In the genomic region with DNA sequence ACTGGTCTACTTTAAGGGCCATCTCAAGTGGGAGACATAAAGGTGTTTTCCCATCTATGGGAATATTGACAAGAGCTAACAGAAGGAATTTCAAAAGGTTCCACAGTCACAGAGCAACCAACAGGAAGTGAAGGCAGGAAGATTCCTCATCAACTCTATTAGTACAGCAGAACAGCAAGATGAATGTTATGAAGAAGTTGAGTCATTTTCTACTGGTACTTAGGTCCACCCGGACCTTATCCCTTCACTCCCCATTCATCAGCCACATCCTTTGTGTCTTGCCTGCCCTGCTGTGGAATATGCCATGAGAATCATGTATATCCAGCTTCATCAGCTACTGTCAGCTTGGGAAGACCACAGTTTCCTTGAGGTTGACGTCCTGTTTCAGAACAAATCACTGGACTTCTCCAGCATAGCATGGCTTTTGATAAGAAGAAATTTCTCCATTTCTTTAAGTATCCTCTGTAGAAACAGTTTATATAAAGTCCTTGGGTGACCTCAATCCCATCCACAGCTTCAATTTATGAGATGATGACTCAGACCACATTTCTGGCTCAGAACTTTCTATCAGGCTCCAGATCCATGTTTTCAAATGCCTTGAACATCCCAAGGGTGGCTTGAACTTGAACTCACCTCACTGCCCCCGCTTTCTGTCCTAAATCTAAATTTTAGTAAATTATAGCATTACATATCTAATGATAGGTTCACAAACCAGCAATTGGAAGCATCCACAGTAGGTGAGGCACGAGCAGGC, we compare ENCODE assay signal across 24 cellular contexts.
DNase-seq lines count a peak whose midpoint lies in the region; ATAC-seq, FAIRE-seq and TF ChIP-seq lines count a peak whose summit lies in the region.
"Had no signal": no experiment of that assay in that cellular context is flagged by ENCODE, and none has a peak within 500 bp of the region (broad histone marks: within the 10 kb centered on the region; RNA-seq: fewer than 3 reads in every experiment).

No MANE protein-coding gene starts in this region.

- no peak overlapping the region for H3K4me3 Mint-ChIP-seq in stimulated activated naive CD8-positive, alpha-beta T cell treated with anti-CD3 and anti-CD28 coated beads, Interleukin-15, amount 100 ng/mL, for 72 hours
- H3K4me3 Mint-ChIP-seq in mesothelial cell of epicardium, result no peak overlapping the region
- H3K4me3 Mint-ChIP-seq: CD8-positive, alpha-beta T cell; T-cell had no signal

- H3K9me3 ChIP-seq in osteoblast (ENCODE audit: low read depth, low read length), result no peaks in the 10 kb centered on the region
- H3K9me3 ChIP-seq: BLaER1 treated with 17β-estradiol and CSF1 and Interleukin-3, amounts not matched to agents 10 nM and 100 nM; Peyer's patch; SK-N-SH had no signal

- TF ChIP-seq POLR2A in H54 (IDR thresholded peaks at IDR 0.05; ENCODE audit: low read depth, low read length), result no peak

- no peaks in the 10 kb centered on the region for H3K36me3 ChIP-seq in bronchial epithelial cell (ENCODE audit: control insufficient read depth, insufficient read depth, low read length)
- H3K36me3 ChIP-seq in osteoblast (ENCODE audit: insufficient read depth, low read length), result no peaks in the 10 kb centered on the region
- H3K36me3 ChIP-seq: BLaER1 treated with 17β-estradiol and CSF1 and Interleukin-3, amounts not matched to agents 10 nM and 100 nM; Peyer's patch had no signal

- no peaks in the 10 kb centered on the region for H3K27me3 ChIP-seq in bronchial epithelial cell (ENCODE audit: control insufficient read depth, insufficient read depth, low read length)
- H3K27me3 ChIP-seq in osteoblast (ENCODE audit: insufficient read depth, low read length), result no peaks in the 10 kb centered on the region
- H3K27me3 ChIP-seq: BLaER1 treated with 17β-estradiol and CSF1 and Interleukin-3, amounts not matched to agents 10 nM and 100 nM; Peyer's patch had no signal

- peak; percentile 15 for DNase-seq in H54 (ENCODE audit: insufficient read length, low spot score)
- DNase-seq in NCI-H2227 (lab: John Stamatoyannopoulos, UW; ENCODE audit: unreplicated experiment), result peak; percentile 28
- no peak for DNase-seq in bronchial epithelial cell (ENCODE audit: low read depth)
- peak; percentile 63 for DNase-seq in osteoblast (ENCODE audit: insufficient read length, low spot score, missing footprints)
- no peak for DNase-seq in NCI-H1694 (lab: John Stamatoyannopoulos, UW)
- no peak for DNase-seq in stimulated activated naive CD8-positive, alpha-beta T cell treated with anti-CD3 and anti-CD28 coated beads, Interleukin-15, amount 100 ng/mL, for 72 hours
- DNase-seq in mesothelial cell of epicardium (ENCODE audit: low spot score in 2 of 2, unreplicated experiment in 2 of 2), result no peak
- DNase-seq: CD8-positive, alpha-beta T cell; DMS79; HCEC 1CT; KBM-7; NCI-H1417; NCI-H1930; NCI-H446 treated with DMSO at 0.1 percent for 48 hours; NK-92 treated with Interleukin-12 subunit alpha and Interleukin-12 subunit beta, amount 100 ng/mL, for 24 hours; Peyer's patch; SHP77 treated with DMSO at 0.1 percent for 48 hours; SK-N-SH; T-cell had no signal

- no peak overlapping the region for H3K4me2 ChIP-seq in osteoblast (ENCODE audit: insufficient read depth, low read length)
- H3K4me2 ChIP-seq: A549; BLaER1 treated with 17β-estradiol and CSF1 and Interleukin-3, amounts not matched to agents 10 nM and 100 nM; SK-N-SH had no signal

- no peaks in the 10 kb centered on the region for H3K4me1 ChIP-seq in osteoblast (ENCODE audit: insufficient read depth, low read length)
- H3K4me1 ChIP-seq: A549; BLaER1 treated with 17β-estradiol and CSF1 and Interleukin-3, amounts not matched to agents 10 nM and 100 nM; Peyer's patch had no signal

- no peak for TF ChIP-seq CTCF in bronchial epithelial cell (IDR thresholded peaks at IDR 0.05; ENCODE audit: insufficient read depth, low read length, severe bottlenecking)
- TF ChIP-seq CTCF in osteoblast (IDR thresholded peaks at IDR 0.05; ENCODE audit: extremely low read depth, low read depth, low read length), result no peak
- TF ChIP-seq CTCF in mesothelial cell of epicardium (IDR thresholded peaks at IDR 0.05; ENCODE audit: unreplicated experiment), result no peak

- H3K4me1 Mint-ChIP-seq in stimulated activated naive CD8-positive, alpha-beta T cell treated with anti-CD3 and anti-CD28 coated beads, Interleukin-15, amount 100 ng/mL, for 72 hours, result no peaks in the 10 kb centered on the region
- H3K4me1 Mint-ChIP-seq in mesothelial cell of epicardium, result peaks cover 11% of the 10 kb centered on the region
- H3K4me1 Mint-ChIP-seq: T-cell had no signal

- H3K36me3 Mint-ChIP-seq in mesothelial cell of epicardium, result no peaks in the 10 kb centered on the region
- H3K36me3 Mint-ChIP-seq: CD8-positive, alpha-beta T cell; T-cell had no signal

- no peaks in the 10 kb centered on the region for H3K9me3 Mint-ChIP-seq in stimulated activated naive CD8-positive, alpha-beta T cell treated with anti-CD3 and anti-CD28 coated beads, Interleukin-15, amount 100 ng/mL, for 72 hours
- no peaks in the 10 kb centered on the region for H3K9me3 Mint-ChIP-seq in mesothelial cell of epicardium
- H3K9me3 Mint-ChIP-seq: CD8-positive, alpha-beta T cell; T-cell had no signal

- no peaks in the 10 kb centered on the region for H4K20me1 ChIP-seq in osteoblast (ENCODE audit: insufficient read depth, low read length)
- H4K20me1 ChIP-seq: BLaER1 treated with 17β-estradiol and CSF1 and Interleukin-3, amounts not matched to agents 10 nM and 100 nM had no signal

- no peak overlapping the region for H3K27ac Mint-ChIP-seq in stimulated activated naive CD8-positive, alpha-beta T cell treated with anti-CD3 and anti-CD28 coated beads, Interleukin-15, amount 100 ng/mL, for 72 hours
- no peak overlapping the region for H3K27ac Mint-ChIP-seq in mesothelial cell of epicardium
- H3K27ac Mint-ChIP-seq: CD8-positive, alpha-beta T cell; T-cell had no signal

- no peaks in the 10 kb centered on the region for H3K79me2 ChIP-seq in osteoblast (ENCODE audit: insufficient read depth, low read length)

- ATAC-seq in HG03460 (IDR thresholded peaks at IDR 0.05; ENCODE audit: unreplicated experiment), result no peak
- no peak for ATAC-seq in stimulated activated naive CD8-positive, alpha-beta T cell treated with anti-CD3 and anti-CD28 coated beads, Interleukin-15, amount 100 ng/mL, for 72 hours
- ATAC-seq: A549; CD8-positive, alpha-beta T cell; HepG2; T-cell had no signal

- FAIRE-seq in H54 (lab: Jason Lieb, UNC) (no peak), bronchial epithelial cell (lab: Jason Lieb, UNC) (peak; percentile 13)
- FAIRE-seq: A549, G401.6, HepG2 had no signal

- H3K4me3 ChIP-seq in bronchial epithelial cell (ENCODE audit: low read depth, low read length) (no peak overlapping the region), osteoblast (ENCODE audit: insufficient read depth, low read length) (no peak overlapping the region)
- H3K4me3 ChIP-seq: A549; BLaER1 treated with 17β-estradiol and CSF1 and Interleukin-3, amounts not matched to agents 10 nM and 100 nM; Peyer's patch had no signal

- H3K27me3 Mint-ChIP-seq in stimulated activated naive CD8-positive, alpha-beta T cell treated with anti-CD3 and anti-CD28 coated beads, Interleukin-15, amount 100 ng/mL, for 72 hours, result peaks cover 42% of the 10 kb centered on the region
- peaks cover 38% of the 10 kb centered on the region for H3K27me3 Mint-ChIP-seq in mesothelial cell of epicardium (ENCODE audit: low read depth)

- no peak overlapping the region for H2AFZ ChIP-seq in osteoblast (ENCODE audit: low read length)

- H3K27ac ChIP-seq in osteoblast (ENCODE audit: low read depth, low read length), result no peak overlapping the region
- H3K27ac ChIP-seq: A549; BLaER1 treated with 17β-estradiol and CSF1 and Interleukin-3, amounts not matched to agents 10 nM and 100 nM; Peyer's patch had no signal

Comparison
In these comparisons a context has a peak if more than half of its experiments do, and no peak if none do; other contexts are left out.
1. DNase-seq: peak in H54 (single experiment), NCI-H2227 (single experiment) and osteoblast (single experiment); none in bronchial epithelial cell (single experiment), NCI-H1694 (single experiment), stimulated activated naive CD8-positive, alpha-beta T cell treated with anti-CD3 and anti-CD28 coated beads, Interleukin-15, amount 100 ng/mL, for 72 hours (0 of 2) and mesothelial cell of epicardium (0 of 2).